Comparison of ENCODE assay signal across 15 cellular contexts in the genomic region with DNA sequence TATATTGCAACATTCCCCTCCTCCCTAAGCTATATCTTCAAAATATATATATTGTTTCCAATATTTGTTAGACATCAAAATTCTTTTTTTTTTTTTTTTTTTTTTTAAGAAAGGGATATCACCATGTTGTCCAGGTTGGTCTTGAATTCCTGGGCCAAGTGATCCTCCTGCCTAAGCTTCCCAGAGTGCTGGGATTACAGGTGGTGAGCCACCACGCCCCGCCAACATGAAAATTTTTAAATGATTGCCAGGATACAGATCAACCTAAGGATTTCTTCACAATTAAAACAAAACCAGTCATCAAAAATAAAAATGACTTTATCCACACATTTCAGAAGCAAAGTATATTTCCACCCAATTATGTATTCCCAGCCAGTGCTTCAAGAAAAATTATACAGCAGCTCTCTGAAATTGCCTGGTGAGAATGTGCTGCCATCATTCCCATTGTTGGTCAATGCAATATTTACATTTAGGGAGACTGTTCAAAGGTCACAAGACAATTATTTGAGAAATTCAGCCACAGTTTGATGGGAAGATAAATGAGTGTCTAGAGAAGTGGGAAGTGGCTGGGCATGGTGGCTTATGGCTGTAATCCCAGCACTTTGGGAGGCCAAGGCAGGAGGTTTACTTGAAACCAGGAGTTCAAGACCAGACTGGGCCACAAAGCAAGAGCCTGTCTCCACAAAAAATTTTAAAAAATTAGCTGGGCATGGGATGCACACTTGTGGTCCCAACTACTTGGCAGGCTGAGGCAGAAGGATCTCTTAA.
DNase-seq lines count a peak whose midpoint lies in the region; ATAC-seq and TF ChIP-seq lines count a peak whose summit lies in the region.
"Had no signal": no experiment of that assay in that cellular context is flagged by ENCODE, and none has a peak within 500 bp of the region (broad histone marks: within the 10 kb centered on the region; RNA-seq: fewer than 3 reads in every experiment).

No MANE protein-coding gene starts in this region.

- H3K4me1 Mint-ChIP-seq in CD4-positive, alpha-beta memory T cell, result peaks cover 47 to 81% (median 59%) of the 10 kb centered on the region in 4 donors
- H3K4me1 Mint-ChIP-seq in GM23338 (peaks cover 58% of the 10 kb centered on the region), activated B cell treated with CpG ODN at 0.5 μM for 24 hours (peaks cover 83% of the 10 kb centered on the region)

- intact Hi-C loops in CD4-positive, alpha-beta memory T cell (cut with micrococcal nuclease), result no loop called here
- intact Hi-C loops in activated B cell treated with CpG ODN at 0.5 μM for 24 hours (cut with micrococcal nuclease), result loop anchor here (2.0 kb wide), 1 partner anchor 15 kb away; no protein-coding TSS in a partner anchor

- no peaks in the 10 kb centered on the region for H3K79me2 ChIP-seq in GM23338 (replicated peaks; ENCODE audit: insufficient read depth)

- POLR2A ChIA-PET in CD4-positive, alpha-beta memory T cell (lab: Charles Lee; ENCODE audit: partially characterized antibody), result interaction anchor here (1.1 to 17.3 kb wide), 4 partner anchors 13 to 85 kb away, joined by 6 to 354 read pairs (median 84); no protein-coding TSS in a partner anchor
- POLR2A ChIA-PET in activated B cell treated with CpG ODN at 0.5 μM for 24 hours (lab: Charles Lee), result interaction anchor here (0.6 to 1.0 kb wide), 8 partner anchors 13 to 171 kb away, joined by 3 to 11 read pairs (median 6); a partner anchor contains a TSS

- H3K9me2 ChIP-seq in GM23338 (ENCODE audit: insufficient read depth), result no peaks in the 10 kb centered on the region

- ATAC-seq in GM23338 (no peak), activated B cell treated with CpG ODN at 0.5 μM for 24 hours (ENCODE audit: low read depth) (no peak), left lobe of liver (peak; percentile 22), GM21515 (IDR thresholded peaks at IDR 0.05; ENCODE audit: unreplicated experiment) (no peak)
- ATAC-seq: body of pancreas had no signal

- peaks cover 57 to 67% of the 10 kb centered on the region in 2 donors for H3K36me3 Mint-ChIP-seq in CD4-positive, alpha-beta memory T cell
- H3K36me3 Mint-ChIP-seq in GM23338 (ENCODE audit: low read depth), result no peaks in the 10 kb centered on the region
- peaks cover 59% of the 10 kb centered on the region for H3K36me3 Mint-ChIP-seq in activated B cell treated with CpG ODN at 0.5 μM for 24 hours (ENCODE audit: low read depth)
- H3K36me3 Mint-ChIP-seq: neural progenitor cell had no signal

- H2AFZ ChIP-seq in GM23338, result no peak overlapping the region
- H2AFZ ChIP-seq: neural progenitor cell had no signal

- peak overlapping the region; percentile 58 to 91 (median 81) for H3K27ac Mint-ChIP-seq in CD4-positive, alpha-beta memory T cell
- peak overlapping the region; percentile 88 for H3K27ac Mint-ChIP-seq in GM23338
- H3K27ac Mint-ChIP-seq in activated B cell treated with CpG ODN at 0.5 μM for 24 hours, result peak overlapping the region; percentile 60
- H3K27ac Mint-ChIP-seq: neural progenitor cell had no signal

- no peaks in the 10 kb centered on the region for H4K20me1 ChIP-seq in GM23338 (replicated peaks; ENCODE audit: insufficient read depth)

- no peaks in the 10 kb centered on the region for H3K9me3 ChIP-seq in CD4-positive, alpha-beta memory T cell (ENCODE audit: control insufficient read depth in 1 of 2, low read length in 2 of 2)
- H3K9me3 ChIP-seq: body of pancreas, thoracic aorta had no signal

- no peaks in the 10 kb centered on the region for H3K27me3 ChIP-seq in CD4-positive, alpha-beta memory T cell (ENCODE audit: insufficient read depth, low read length)
- no peaks in the 10 kb centered on the region for H3K27me3 ChIP-seq in GM23338 (ENCODE audit: insufficient read depth)
- H3K27me3 ChIP-seq: body of pancreas, neural progenitor cell had no signal

- peaks cover 17% of the 10 kb centered on the region for H3K36me3 ChIP-seq in CD4-positive, alpha-beta memory T cell (ENCODE audit: insufficient read depth, low read length)
- H3K36me3 ChIP-seq in GM23338 (ENCODE audit: insufficient read depth), result no peaks in the 10 kb centered on the region
- H3K36me3 ChIP-seq: neural progenitor cell, thoracic aorta had no signal

- H3K4me2 ChIP-seq in GM23338, result no peak overlapping the region

- peaks cover 5% of the 10 kb centered on the region; the same call in 1 of the 2 replicates for H3F3A ChIP-seq in GM23338 (replicated peaks; ENCODE audit: low read depth)

- TF ChIP-seq CTCF in GM23338 (conservative IDR thresholded peaks at IDR 0.05; ENCODE audit: low read depth in 2 of 2) (no peak), activated B cell treated with CpG ODN at 0.5 μM for 24 hours (IDR thresholded peaks at IDR 0.05) (no peak)

- no peaks in the 10 kb centered on the region for H3K27me3 Mint-ChIP-seq in CD4-positive, alpha-beta memory T cell
- H3K27me3 Mint-ChIP-seq in GM23338 (ENCODE audit: insufficient read depth, low read depth, poor library complexity) (peaks cover 8% of the 10 kb centered on the region), activated B cell treated with CpG ODN at 0.5 μM for 24 hours (no peaks in the 10 kb centered on the region)

- no peaks in the 10 kb centered on the region for H3K9me3 Mint-ChIP-seq in CD4-positive, alpha-beta memory T cell
- H3K9me3 Mint-ChIP-seq in GM23338, result no peaks in the 10 kb centered on the region
- H3K9me3 Mint-ChIP-seq in activated B cell treated with CpG ODN at 0.5 μM for 24 hours, result no peaks in the 10 kb centered on the region
- H3K9me3 Mint-ChIP-seq: neural progenitor cell had no signal

- peak overlapping the region; percentile 41 to 81 (median 70) for H3K4me3 Mint-ChIP-seq in CD4-positive, alpha-beta memory T cell
- H3K4me3 Mint-ChIP-seq in GM23338 (no peak overlapping the region), activated B cell treated with CpG ODN at 0.5 μM for 24 hours (peak overlapping the region; percentile 24)
- H3K4me3 Mint-ChIP-seq: neural progenitor cell had no signal

- H3K4me1 ChIP-seq in CD4-positive, alpha-beta memory T cell (ENCODE audit: insufficient read depth, low read length), result peaks cover 82% of the 10 kb centered on the region
- peaks cover 45% of the 10 kb centered on the region for H3K4me1 ChIP-seq in GM23338 (ENCODE audit: insufficient read depth)

- CTCF ChIA-PET in CD4-positive, alpha-beta memory T cell (lab: Charles Lee; ENCODE audit: partially characterized antibody), result interaction anchor here (0.8 to 6.1 kb wide), 3 partner anchors 10 to 176 kb away, joined by 3 to 66 read pairs (median 3); no protein-coding TSS in a partner anchor
- CTCF ChIA-PET in activated B cell treated with CpG ODN at 0.5 μM for 24 hours (lab: Charles Lee), result interaction anchor here (1.2 kb wide), 1 partner anchor 186 kb away, joined by 3 read pairs; no protein-coding TSS in a partner anchor

- no peak overlapping the region for H3K27ac ChIP-seq in CD4-positive, alpha-beta memory T cell (ENCODE audit: low read depth, low read length)
- H3K27ac ChIP-seq in GM23338 (ENCODE audit: low read depth), result 0 out of 2 replicates have a peak overlapping the region, but pooled peaks have one; percentile 23
- H3K27ac ChIP-seq: body of pancreas, C4-2B, neural progenitor cell, thoracic aorta had no signal

- no peak for DNase-seq in CD4-positive, alpha-beta memory T cell
- DNase-seq in GM23338 (ENCODE audit: low spot score) (no peak), activated B cell treated with CpG ODN at 0.5 μM for 24 hours (no peak), left lobe of liver (ENCODE audit: low spot score) (no peak), cerebellar nuclear complex (lab: John Stamatoyannopoulos, UW) (no peak), DMS153 treated with DMSO at 0.1 percent for 48 hours (lab: John Stamatoyannopoulos, UW; ENCODE audit: unreplicated experiment) (no peak), DMS153 (lab: John Stamatoyannopoulos, UW) (no peak)
- DNase-seq: body of pancreas, glutamatergic neuron, kidney glomerular epithelial cell had no signal

- H3K4me3 ChIP-seq in CD4-positive, alpha-beta memory T cell (ENCODE audit: low read length in 2 of 2), result peak overlapping the region in 1 of 2 donors; percentile 2
- H3K4me3 ChIP-seq in GM23338, result no peak overlapping the region
- H3K4me3 ChIP-seq: body of pancreas, neural progenitor cell, skin epidermis, thoracic aorta had no signal

TF ChIP-seq in GM23338, 12 proteins besides CTCF, POLR2A, EP300 and RAD21:
- TF ChIP-seq, protein P1, sequence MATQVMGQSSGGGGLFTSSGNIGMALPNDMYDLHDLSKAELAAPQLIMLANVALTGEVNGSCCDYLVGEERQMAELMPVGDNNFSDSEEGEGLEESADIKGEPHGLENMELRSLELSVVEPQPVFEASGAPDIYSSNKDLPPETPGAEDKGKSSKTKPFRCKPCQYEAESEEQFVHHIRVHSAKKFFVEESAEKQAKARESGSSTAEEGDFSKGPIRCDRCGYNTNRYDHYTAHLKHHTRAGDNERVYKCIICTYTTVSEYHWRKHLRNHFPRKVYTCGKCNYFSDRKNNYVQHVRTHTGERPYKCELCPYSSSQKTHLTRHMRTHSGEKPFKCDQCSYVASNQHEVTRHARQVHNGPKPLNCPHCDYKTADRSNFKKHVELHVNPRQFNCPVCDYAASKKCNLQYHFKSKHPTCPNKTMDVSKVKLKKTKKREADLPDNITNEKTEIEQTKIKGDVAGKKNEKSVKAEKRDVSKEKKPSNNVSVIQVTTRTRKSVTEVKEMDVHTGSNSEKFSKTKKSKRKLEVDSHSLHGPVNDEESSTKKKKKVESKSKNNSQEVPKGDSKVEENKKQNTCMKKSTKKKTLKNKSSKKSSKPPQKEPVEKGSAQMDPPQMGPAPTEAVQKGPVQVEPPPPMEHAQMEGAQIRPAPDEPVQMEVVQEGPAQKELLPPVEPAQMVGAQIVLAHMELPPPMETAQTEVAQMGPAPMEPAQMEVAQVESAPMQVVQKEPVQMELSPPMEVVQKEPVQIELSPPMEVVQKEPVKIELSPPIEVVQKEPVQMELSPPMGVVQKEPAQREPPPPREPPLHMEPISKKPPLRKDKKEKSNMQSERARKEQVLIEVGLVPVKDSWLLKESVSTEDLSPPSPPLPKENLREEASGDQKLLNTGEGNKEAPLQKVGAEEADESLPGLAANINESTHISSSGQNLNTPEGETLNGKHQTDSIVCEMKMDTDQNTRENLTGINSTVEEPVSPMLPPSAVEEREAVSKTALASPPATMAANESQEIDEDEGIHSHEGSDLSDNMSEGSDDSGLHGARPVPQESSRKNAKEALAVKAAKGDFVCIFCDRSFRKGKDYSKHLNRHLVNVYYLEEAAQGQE (IDR thresholded peaks at IDR 0.05; ENCODE audit: unreplicated experiment), result no peak
- TF ChIP-seq, protein P2, sequence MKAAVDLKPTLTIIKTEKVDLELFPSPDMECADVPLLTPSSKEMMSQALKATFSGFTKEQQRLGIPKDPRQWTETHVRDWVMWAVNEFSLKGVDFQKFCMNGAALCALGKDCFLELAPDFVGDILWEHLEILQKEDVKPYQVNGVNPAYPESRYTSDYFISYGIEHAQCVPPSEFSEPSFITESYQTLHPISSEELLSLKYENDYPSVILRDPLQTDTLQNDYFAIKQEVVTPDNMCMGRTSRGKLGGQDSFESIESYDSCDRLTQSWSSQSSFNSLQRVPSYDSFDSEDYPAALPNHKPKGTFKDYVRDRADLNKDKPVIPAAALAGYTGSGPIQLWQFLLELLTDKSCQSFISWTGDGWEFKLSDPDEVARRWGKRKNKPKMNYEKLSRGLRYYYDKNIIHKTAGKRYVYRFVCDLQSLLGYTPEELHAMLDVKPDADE (IDR thresholded peaks at IDR 0.05), result no peak
